26 cellular contexts compared by ENCODE assay signal in the genomic region with DNA sequence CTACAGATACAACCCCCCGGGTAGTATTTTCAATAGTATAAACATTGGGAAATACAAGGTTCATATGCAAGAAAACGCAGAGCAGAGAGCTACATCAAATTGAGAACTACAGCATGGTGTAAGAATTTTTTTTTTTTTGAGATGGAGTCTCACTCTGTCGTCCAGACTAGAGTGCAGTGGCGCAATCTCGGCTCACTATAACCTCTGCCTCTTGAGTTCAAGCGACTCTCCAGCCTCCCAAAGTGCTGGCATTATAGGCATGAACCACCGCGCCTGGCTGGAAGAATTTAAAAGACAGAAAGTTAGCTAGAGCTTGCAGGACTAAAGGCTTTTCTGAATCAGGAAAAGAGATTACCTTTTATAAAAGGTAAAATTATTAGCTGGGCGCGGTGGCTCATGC. TPM values are rescaled to one million over a fixed set of nuclear protein-coding genes. Genes with fewer than 3 reads are reported as not detected.
"Had no signal": no experiment of that assay in that cellular context is flagged by ENCODE, and none has a peak within 500 bp of the region (broad histone marks: within the 10 kb centered on the region; RNA-seq: fewer than 3 reads in every experiment).

No MANE protein-coding gene starts in this region.

- H3K4me1 ChIP-seq: esophagus muscularis mucosa, gastroesophageal sphincter had no signal

- H3K27me3 Mint-ChIP-seq: activated CD4-positive, alpha-beta memory T cell treated with anti-CD3 and anti-CD28 coated beads, Interleukin-2, amount 10 ng/mL, durations not matched to agents 7 days and 5 days; activated CD4-positive, alpha-beta T cell treated with anti-CD3 and anti-CD28 coated beads, Interleukin-2, amount 10 ng/mL, durations not matched to agents 7 days and 5 days; activated naive CD8-positive, alpha-beta T cell; effector memory CD8-positive, alpha-beta T cell had no signal

- H3K9me3 ChIP-seq: esophagus muscularis mucosa, gastroesophageal sphincter had no signal

- H3K9me3 Mint-ChIP-seq: activated CD4-positive, alpha-beta memory T cell treated with anti-CD3 and anti-CD28 coated beads, Interleukin-2, amount 10 ng/mL, durations not matched to agents 7 days and 5 days; activated CD4-positive, alpha-beta T cell treated with anti-CD3 and anti-CD28 coated beads, Interleukin-2, amount 10 ng/mL, durations not matched to agents 7 days and 5 days; activated T-cell treated with anti-CD3 and anti-CD28 coated beads, Interleukin-2, amount 50 U/mL, for 4 hours; activated T-helper 1 cell treated with anti-CD3 and anti-CD28 coated beads, Interleukin-12 subunit alpha, Interleukin-12 subunit beta, Interleukin-2, Interleukin-4 antibody, amounts not matched to agents 30 ng/mL and 10 ng/mL and 1 ng/mL, durations not matched to agents 14 hours and 24 hours and 36 hours; effector memory CD8-positive, alpha-beta T cell had no signal

- H3K4me3 ChIP-seq: esophagus muscularis mucosa, gastroesophageal sphincter had no signal

- H3K27ac Mint-ChIP-seq: activated CD4-positive, alpha-beta memory T cell treated with anti-CD3 and anti-CD28 coated beads, Interleukin-2, amount 10 ng/mL, durations not matched to agents 7 days and 5 days; activated CD4-positive, alpha-beta T cell treated with anti-CD3 and anti-CD28 coated beads, Interleukin-2, amount 10 ng/mL, durations not matched to agents 7 days and 5 days; activated T-helper 1 cell treated with anti-CD3 and anti-CD28 coated beads, Interleukin-12 subunit alpha, Interleukin-12 subunit beta, Interleukin-2, Interleukin-4 antibody, amounts not matched to agents 30 ng/mL and 10 ng/mL and 1 ng/mL, durations not matched to agents 14 hours and 24 hours and 36 hours had no signal

- DNase-seq: activated CD4-positive, alpha-beta memory T cell treated with anti-CD3 and anti-CD28 coated beads, Interleukin-2, amount 10 ng/mL, durations not matched to agents 7 days and 5 days; activated CD4-positive, alpha-beta T cell treated with anti-CD3 and anti-CD28 coated beads for 1 hour; activated CD4-positive, alpha-beta T cell treated with anti-CD3 and anti-CD28 coated beads for 4 hours; activated CD4-positive, alpha-beta T cell treated with anti-CD3 and anti-CD28 coated beads, Interleukin-2, amount 10 ng/mL, durations not matched to agents 7 days and 5 days; activated CD4-positive, alpha-beta T cell treated with anti-CD3 and anti-CD28 coated beads, Interleukin-2, amount 50 U/mL, for 4 hours; activated CD4-positive, CD25-positive, alpha-beta regulatory T cell; activated CD8-positive, alpha-beta memory T cell treated with anti-CD3 and anti-CD28 coated beads, Interleukin-2, amount 50 U/mL, for 48 hours; activated gamma-delta T cell treated with Interleukin-2 at 50 U/mL for 16 hours; activated naive CD4-positive, alpha-beta T cell treated with anti-CD3 and anti-CD28 coated beads, Interleukin-2, amount 50 U/mL, for 16 hours; activated naive CD4-positive, alpha-beta T cell treated with Interleukin-2 at 50 U/mL for 16 hours; activated T-cell treated with anti-CD3 and anti-CD28 coated beads, Interleukin-2, amount 50 U/mL, for 4 hours; amniotic stem cell; anterior cingulate cortex; brain microvascular endothelial cell; cortex of kidney; effector CD4-positive, alpha-beta T cell; effector memory CD8-positive, alpha-beta T cell; erythroblast; foreskin melanocyte; head of caudate nucleus; T-helper 1 cell; T-helper 2 cell had no signal

- H3K36me3 ChIP-seq: brain microvascular endothelial cell had no signal

- H3K27me3 ChIP-seq: brain microvascular endothelial cell, esophagus muscularis mucosa, gastroesophageal sphincter had no signal

- H3K4me3 Mint-ChIP-seq: activated CD4-positive, alpha-beta memory T cell treated with anti-CD3 and anti-CD28 coated beads, Interleukin-2, amount 10 ng/mL, durations not matched to agents 7 days and 5 days; activated CD4-positive, alpha-beta T cell treated with anti-CD3 and anti-CD28 coated beads, Interleukin-2, amount 10 ng/mL, durations not matched to agents 7 days and 5 days; activated naive CD8-positive, alpha-beta T cell; activated T-cell treated with anti-CD3 and anti-CD28 coated beads, Interleukin-2, amount 50 U/mL, for 4 hours; activated T-helper 1 cell treated with anti-CD3 and anti-CD28 coated beads, Interleukin-12 subunit alpha, Interleukin-12 subunit beta, Interleukin-2, Interleukin-4 antibody, amounts not matched to agents 30 ng/mL and 10 ng/mL and 1 ng/mL, durations not matched to agents 14 hours and 24 hours and 36 hours; effector memory CD8-positive, alpha-beta T cell had no signal

- H3K27ac ChIP-seq: brain microvascular endothelial cell, esophagus muscularis mucosa, gastroesophageal sphincter had no signal

- ATAC-seq: activated T-cell treated with anti-CD3 and anti-CD28 coated beads, Interleukin-2, amount 50 U/mL, for 4 hours; effector memory CD8-positive, alpha-beta T cell; gastroesophageal sphincter had no signal

- H3K4me1 Mint-ChIP-seq: activated CD4-positive, alpha-beta memory T cell treated with anti-CD3 and anti-CD28 coated beads, Interleukin-2, amount 10 ng/mL, durations not matched to agents 7 days and 5 days; activated CD4-positive, alpha-beta T cell treated with anti-CD3 and anti-CD28 coated beads, Interleukin-2, amount 10 ng/mL, durations not matched to agents 7 days and 5 days had no signal

RNA-seq across cellular contexts. Expression of gene PIERCE2, which starts 47.2 kb away (rescaled TPM):
- total RNA-seq: activated CD4-positive, alpha-beta memory T cell treated with anti-CD3 and anti-CD28 coated beads, Interleukin-2, amount 10 ng/mL, durations not matched to agents 7 days and 5 days; activated T-helper 1 cell treated with anti-CD3 and anti-CD28 coated beads, Interleukin-12 subunit alpha, Interleukin-12 subunit beta, Interleukin-2, Interleukin-4 antibody, amounts not matched to agents 30 ng/mL and 10 ng/mL and 1 ng/mL, durations not matched to agents 14 hours and 24 hours and 36 hours had no signal
